Comparison of ENCODE assay signal across 13 cellular contexts in genomic region chr14:70097576-70098256, GRCh38.
DNase-seq lines count a peak whose midpoint lies in the region; ATAC-seq and TF ChIP-seq lines count a peak whose summit lies in the region.
"Had no signal": no experiment of that assay in that cellular context is flagged by ENCODE, and none has a peak within 500 bp of the region (broad histone marks: within the 10 kb centered on the region; RNA-seq: fewer than 3 reads in every experiment).

No MANE protein-coding gene starts in this region.

- TF ChIP-seq CTCF in HEK293 (tag by site-specific recombination; IDR thresholded peaks at IDR 0.05): no peak
- no peak for TF ChIP-seq CTCF in nephron progenitor cell (IDR thresholded peaks at IDR 0.05)

- H3K4me1 ChIP-seq in HEK293 (ENCODE audit: control insufficient read depth, insufficient read depth, low read length): no peaks in the 10 kb centered on the region; the same call in 1 of the 2 replicates
- H3K4me1 ChIP-seq: HAP-1 had no signal

- DNase-seq in NCI-H187 (lab: John Stamatoyannopoulos, UW) (peak; percentile 87 to 92), NCI-H774 (lab: John Stamatoyannopoulos, UW) (peak; percentile 74), nephron progenitor cell (peak; percentile 6), NOMO-1 (lab: John Stamatoyannopoulos, UW; ENCODE audit: unreplicated experiment in 2 of 2) (no peak)
- no peak for DNase-seq in activated CD4-positive, alpha-beta memory T cell treated with anti-CD3 and anti-CD28 coated beads for 36 hours
- DNase-seq: activated CD8-positive, alpha-beta T cell treated with anti-CD3 and anti-CD28 coated beads, Interleukin-2, amount 10 ng/mL, durations not matched to agents 7 days and 5 days; effector CD4-positive, alpha-beta T cell; NCI-H446; Peyer's patch; stimulated activated CD4-positive, alpha-beta T cell treated with anti-CD3 and anti-CD28 coated beads, Interleukin-4, amount 100 ng/mL, for 1 hour had no signal

- no peaks in the 10 kb centered on the region for H3K27me3 Mint-ChIP-seq in nephron progenitor cell (ENCODE audit: low read depth, poor library complexity)
- peaks cover 41% of the 10 kb centered on the region for H3K27me3 Mint-ChIP-seq in activated CD4-positive, alpha-beta memory T cell treated with anti-CD3 and anti-CD28 coated beads for 36 hours

- CTCF ChIA-PET in HEK293 (lab: Yijun Ruan, JAX): interaction anchor here (0.6 to 1.9 kb wide), 4 partner anchors 9 to 150 kb away, joined by 3 to 7 read pairs (median 4); no protein-coding TSS in a partner anchor
- CTCF ChIA-PET in activated CD4-positive, alpha-beta memory T cell treated with anti-CD3 and anti-CD28 coated beads for 36 hours (lab: Charles Lee): interaction anchor here (1.3 kb wide), 1 partner anchor 26 kb away, joined by 4 read pairs; no protein-coding TSS in a partner anchor

- intact Hi-C loops in activated CD4-positive, alpha-beta memory T cell treated with anti-CD3 and anti-CD28 coated beads for 36 hours (cut with micrococcal nuclease): no loop called here

- H3K4me3 Mint-ChIP-seq in nephron progenitor cell: no peak overlapping the region
- no peak overlapping the region for H3K4me3 Mint-ChIP-seq in activated CD4-positive, alpha-beta memory T cell treated with anti-CD3 and anti-CD28 coated beads for 36 hours
- H3K4me3 Mint-ChIP-seq: activated CD8-positive, alpha-beta T cell treated with anti-CD3 and anti-CD28 coated beads, Interleukin-2, amount 10 ng/mL, durations not matched to agents 7 days and 5 days had no signal

- no peak overlapping the region for H3K4me3 ChIP-seq in HEK293 (ENCODE audit: low read depth, low read length)
- H3K4me3 ChIP-seq: HAP-1, Peyer's patch had no signal

- no peak for ATAC-seq in HG03469 (IDR thresholded peaks at IDR 0.05; ENCODE audit: unreplicated experiment)
- ATAC-seq: activated CD8-positive, alpha-beta T cell treated with anti-CD3 and anti-CD28 coated beads, Interleukin-2, amount 10 ng/mL, durations not matched to agents 7 days and 5 days had no signal

- no peaks in the 10 kb centered on the region for H3K9me3 ChIP-seq in HEK293 (ENCODE audit: control insufficient read depth, insufficient read depth, low read depth, low read length)
- H3K9me3 ChIP-seq: HAP-1, Peyer's patch had no signal

- no peak overlapping the region for H3K27ac ChIP-seq in HEK293 (ENCODE audit: extremely low read depth, low read depth, low read length)
- H3K27ac ChIP-seq: Peyer's patch had no signal

- POLR2A ChIA-PET in HEK293 (lab: Yijun Ruan, JAX): no interaction called here
- POLR2A ChIA-PET in activated CD4-positive, alpha-beta memory T cell treated with anti-CD3 and anti-CD28 coated beads for 36 hours (lab: Charles Lee): no interaction called here

- no peaks in the 10 kb centered on the region for H3K36me3 ChIP-seq in HEK293 (ENCODE audit: control insufficient read depth in 2 of 2, insufficient read depth in 1 of 2, low read length in 2 of 2)
- H3K36me3 ChIP-seq: HAP-1, Peyer's patch had no signal

- H3K9me3 Mint-ChIP-seq in nephron progenitor cell: no peaks in the 10 kb centered on the region
- no peaks in the 10 kb centered on the region for H3K9me3 Mint-ChIP-seq in activated CD4-positive, alpha-beta memory T cell treated with anti-CD3 and anti-CD28 coated beads for 36 hours

- no peaks in the 10 kb centered on the region for H3K36me3 Mint-ChIP-seq in nephron progenitor cell (ENCODE audit: low read depth)
- no peaks in the 10 kb centered on the region for H3K36me3 Mint-ChIP-seq in activated CD4-positive, alpha-beta memory T cell treated with anti-CD3 and anti-CD28 coated beads for 36 hours

- peaks cover 22% of the 10 kb centered on the region for H3K4me1 Mint-ChIP-seq in nephron progenitor cell
- H3K4me1 Mint-ChIP-seq in activated CD4-positive, alpha-beta memory T cell treated with anti-CD3 and anti-CD28 coated beads for 36 hours (ENCODE audit: low read depth): no peaks in the 10 kb centered on the region

- no peak overlapping the region for H3K27ac Mint-ChIP-seq in nephron progenitor cell
- H3K27ac Mint-ChIP-seq in activated CD4-positive, alpha-beta memory T cell treated with anti-CD3 and anti-CD28 coated beads for 36 hours: no peak overlapping the region
- H3K27ac Mint-ChIP-seq: activated CD8-positive, alpha-beta T cell treated with anti-CD3 and anti-CD28 coated beads, Interleukin-2, amount 10 ng/mL, durations not matched to agents 7 days and 5 days had no signal

TF ChIP-seq in HEK293, 187 proteins besides CTCF, POLR2A, EP300 and RAD21:
- TF ChIP-seq ZFP3 (tag by site-specific recombination; IDR thresholded peaks at IDR 0.05; ENCODE audit: low read depth) (no peak), PRDM10 (tag by site-specific recombination; IDR thresholded peaks at IDR 0.05) (peak; percentile 28; the same call in 1 of the 2 replicates)

Comparison
In these comparisons a context has a peak if more than half of its experiments do, and no peak if none do; other contexts are left out.
1. DNase-seq: peak in NCI-H187 (2 of 2), NCI-H774 (single experiment) and nephron progenitor cell (single experiment); none in NOMO-1 (0 of 2) and activated CD4-positive, alpha-beta memory T cell treated with anti-CD3 and anti-CD28 coated beads for 36 hours (single experiment).